ENCODE assay signal across 35 cellular contexts in genomic region chr2:25620711-25621110, GRCh38.
"Had no signal": no experiment of that assay in that cellular context is flagged by ENCODE, and none has a peak within 500 bp of the region (broad histone marks: within the 10 kb centered on the region; RNA-seq: fewer than 3 reads in every experiment).

No MANE protein-coding gene starts in this region.

- H3K27ac Mint-ChIP-seq: activated B cell treated with CpG ODN at 0.5 μM for 24 hours; activated CD8-positive, alpha-beta T cell treated with anti-CD3 and anti-CD28 coated beads for 36 hours; activated naive CD8-positive, alpha-beta T cell; activated T-helper 17 cell treated with anti-CD3 and anti-CD28 coated beads, Interleukin-2, amount 50 U/mL, for 72 hours; effector memory CD8-positive, alpha-beta T cell; T-helper 17 cell; T-helper 2 cell treated with Interferon-gamma antibody and Interleukin-4, amounts not matched to agents 5 μg/mL and 100 μg/mL, for 36 hours had no signal

- H3K4me3 Mint-ChIP-seq: activated B cell treated with CpG ODN at 0.5 μM for 24 hours; activated CD8-positive, alpha-beta T cell treated with anti-CD3 and anti-CD28 coated beads for 36 hours; activated naive CD8-positive, alpha-beta T cell; activated T-cell treated with anti-CD3 and anti-CD28 coated beads, Interleukin-2, amount 50 U/mL, for 4 hours; activated T-helper 17 cell treated with anti-CD3 and anti-CD28 coated beads, Interleukin-2, amount 50 U/mL, for 72 hours; central memory CD8-positive, alpha-beta T cell; effector memory CD8-positive, alpha-beta T cell; T-helper 17 cell; T-helper 2 cell treated with Interferon-gamma antibody and Interleukin-4, amounts not matched to agents 5 μg/mL and 100 μg/mL, for 36 hours had no signal

- H3K27ac ChIP-seq: brain microvascular endothelial cell, esophagus muscularis mucosa, foreskin keratinocyte, gastrocnemius medialis, WERI-Rb-1 had no signal

- H3K9me3 ChIP-seq: esophagus muscularis mucosa, gastrocnemius medialis had no signal

- H3K4me3 ChIP-seq: esophagus muscularis mucosa, gastrocnemius medialis had no signal

- H3K27me3 Mint-ChIP-seq: activated B cell treated with CpG ODN at 0.5 μM for 24 hours; activated CD8-positive, alpha-beta T cell treated with anti-CD3 and anti-CD28 coated beads for 36 hours; activated naive CD8-positive, alpha-beta T cell; activated T-helper 17 cell treated with anti-CD3 and anti-CD28 coated beads, Interleukin-2, amount 50 U/mL, for 72 hours; central memory CD8-positive, alpha-beta T cell; effector memory CD8-positive, alpha-beta T cell; T-helper 17 cell had no signal

- ATAC-seq: activated CD4-positive, CD25-positive, alpha-beta regulatory T cell treated with anti-CD3 and anti-CD28 coated beads, Interleukin-2, amount 50 U/mL, for 24 hours; activated CD8-positive, alpha-beta T cell treated with anti-CD3 and anti-CD28 coated beads for 36 hours; activated T-cell treated with anti-CD3 and anti-CD28 coated beads, Interleukin-2, amount 50 U/mL, for 4 hours; activated T-helper 17 cell treated with anti-CD3 and anti-CD28 coated beads, Interleukin-2, amount 50 U/mL, for 72 hours; effector memory CD8-positive, alpha-beta T cell; foreskin keratinocyte; gastrocnemius medialis; T-helper 17 cell had no signal

- H3K36me3 ChIP-seq: brain microvascular endothelial cell, gastrocnemius medialis had no signal

- DNase-seq: activated B cell treated with CpG ODN at 0.5 μM for 24 hours; activated CD4-positive, alpha-beta T cell treated with anti-CD3 and anti-CD28 coated beads for 48 hours; activated CD4-positive, alpha-beta T cell treated with anti-CD3 and anti-CD28 coated beads, Interleukin-2, amount 50 U/mL, for 1 hour; activated CD4-positive, alpha-beta T cell treated with anti-CD3 and anti-CD28 coated beads, Interleukin-2, amount 50 U/mL, for 48 hours; activated CD8-positive, alpha-beta memory T cell treated with anti-CD3 and anti-CD28 coated beads for 24 hours; activated CD8-positive, alpha-beta T cell treated with anti-CD3 and anti-CD28 coated beads for 36 hours; activated effector memory CD4-positive, alpha-beta T cell treated with Interleukin-2 at 50 U/mL for 16 hours; activated gamma-delta T cell treated with Interleukin-2 at 50 U/mL for 16 hours; activated naive CD4-positive, alpha-beta T cell treated with anti-CD3 and anti-CD28 coated beads, Interleukin-2, amount 50 U/mL, for 16 hours; activated naive CD4-positive, alpha-beta T cell treated with Interleukin-2 at 50 U/mL for 16 hours; activated T-cell treated with anti-CD3 and anti-CD28 coated beads, Interleukin-2, amount 50 U/mL, for 4 hours; amniotic stem cell; anterior cingulate cortex; brain microvascular endothelial cell; cortex of kidney; dermis blood vessel endothelial cell; effector CD4-positive, alpha-beta T cell; effector memory CD8-positive, alpha-beta T cell; erythroblast; foreskin keratinocyte; gastrocnemius medialis; glutamatergic neuron; T-helper 1 cell; T-helper 17 cell; T1000; WERI-Rb-1 had no signal

- H3K4me1 Mint-ChIP-seq: activated B cell treated with CpG ODN at 0.5 μM for 24 hours; activated T-helper 17 cell treated with anti-CD3 and anti-CD28 coated beads, Interleukin-2, amount 50 U/mL, for 72 hours; central memory CD8-positive, alpha-beta T cell had no signal

- FAIRE-seq: astrocyte, bronchial epithelial cell, colon had no signal

- H3K9me3 Mint-ChIP-seq: activated B cell treated with CpG ODN at 0.5 μM for 24 hours; activated CD8-positive, alpha-beta T cell treated with anti-CD3 and anti-CD28 coated beads for 36 hours; activated T-cell treated with anti-CD3 and anti-CD28 coated beads, Interleukin-2, amount 50 U/mL, for 4 hours; activated T-helper 17 cell treated with anti-CD3 and anti-CD28 coated beads, Interleukin-2, amount 50 U/mL, for 72 hours; central memory CD8-positive, alpha-beta T cell; effector memory CD8-positive, alpha-beta T cell; T-helper 2 cell treated with Interferon-gamma antibody and Interleukin-4, amounts not matched to agents 5 μg/mL and 100 μg/mL, for 36 hours had no signal

- H3K27me3 ChIP-seq: brain microvascular endothelial cell, esophagus muscularis mucosa, foreskin keratinocyte, gastrocnemius medialis had no signal
